In genomic region chr17:82408938-82409318, GRCh38 we compare ENCODE assay signal across 35 cellular contexts. TPM values are rescaled to one million over a fixed set of nuclear protein-coding genes. Genes with fewer than 3 reads are reported as not detected.
"Had no signal": no experiment of that assay in that cellular context is flagged by ENCODE, and none has a peak within 500 bp of the region (broad histone marks: within the 10 kb centered on the region; RNA-seq: fewer than 3 reads in every experiment).

No MANE protein-coding gene starts in this region.

- H3K36me3 ChIP-seq: cardiac muscle cell, MG63 had no signal

- H3K27ac ChIP-seq: ascending aorta, cardiac muscle cell, Peyer's patch, SK-N-MC had no signal

- ATAC-seq: activated CD4-positive, alpha-beta T cell treated with anti-CD3 and anti-CD28 coated beads for 36 hours; activated CD4-positive, CD25-positive, alpha-beta regulatory T cell treated with anti-CD3 and anti-CD28 coated beads, Interleukin-2, amount 50 U/mL, for 24 hours; activated CD8-positive, alpha-beta T cell treated with anti-CD3 and anti-CD28 coated beads, Interleukin-2, amount 10 ng/mL, durations not matched to agents 7 days and 5 days; PC-3; Right ventricle myocardium inferior had no signal

- H3K4me1 Mint-ChIP-seq: activated naive CD4-positive, alpha-beta T cell treated with anti-CD3 and anti-CD28 coated beads, Interleukin-2, amount 50 U/mL, for 24 hours had no signal

- H3K27me3 Mint-ChIP-seq: activated CD4-positive, alpha-beta T cell treated with anti-CD3 and anti-CD28 coated beads for 36 hours; activated CD4-positive, alpha-beta T cell treated with anti-CD3 and anti-CD28 coated beads, Interleukin-2, amount 10 ng/mL, durations not matched to agents 7 days and 5 days; activated naive CD4-positive, alpha-beta T cell treated with anti-CD3 and anti-CD28 coated beads, Interleukin-2, amount 50 U/mL, for 24 hours; activated naive CD8-positive, alpha-beta T cell treated with anti-CD3 and anti-CD28 coated beads, Interleukin-2, amount 10 ng/mL, durations not matched to agents 7 days and 5 days; activated T-cell treated with anti-CD3 and anti-CD28 coated beads, Interleukin-2, amount 50 U/mL, for 24 hours had no signal

- H3K27me3 ChIP-seq: ascending aorta, cardiac muscle cell, MG63, Peyer's patch had no signal

- H3K4me3 ChIP-seq: ascending aorta, cardiac muscle cell, MG63, Peyer's patch, SK-N-MC had no signal

- H3K4me1 ChIP-seq: ascending aorta, Peyer's patch had no signal

- H3K4me3 Mint-ChIP-seq: activated CD4-positive, alpha-beta T cell treated with anti-CD3 and anti-CD28 coated beads for 36 hours; activated CD4-positive, alpha-beta T cell treated with anti-CD3 and anti-CD28 coated beads, Interleukin-2, amount 10 ng/mL, durations not matched to agents 7 days and 5 days; activated CD8-positive, alpha-beta T cell treated with anti-CD3 and anti-CD28 coated beads, Interleukin-2, amount 10 ng/mL, durations not matched to agents 7 days and 5 days; activated naive CD4-positive, alpha-beta T cell treated with anti-CD3 and anti-CD28 coated beads, Interleukin-2, amount 50 U/mL, for 24 hours; activated naive CD8-positive, alpha-beta T cell treated with anti-CD3 and anti-CD28 coated beads, Interleukin-2, amount 10 ng/mL, durations not matched to agents 7 days and 5 days; activated T-cell treated with anti-CD3 and anti-CD28 coated beads, Interleukin-2, amount 50 U/mL, for 24 hours; T-helper 2 cell treated with Interferon-gamma antibody and Interleukin-4, amounts not matched to agents 5 μg/mL and 100 μg/mL, for 36 hours had no signal

- FAIRE-seq: TTC549 had no signal

- H3K9me3 ChIP-seq: ascending aorta, MG63, Peyer's patch had no signal

- DNase-seq: activated CD4-positive, alpha-beta T cell treated with anti-CD3 and anti-CD28 coated beads for 36 hours; activated CD4-positive, alpha-beta T cell treated with anti-CD3 and anti-CD28 coated beads, Interleukin-2, amount 10 ng/mL, durations not matched to agents 7 days and 5 days; activated CD4-positive, alpha-beta T cell treated with anti-CD3 and anti-CD28 coated beads, Interleukin-2, amount 50 U/mL, for 48 hours; activated CD8-positive, alpha-beta T cell treated with anti-CD3 and anti-CD28 coated beads, Interleukin-2, amount 10 ng/mL, durations not matched to agents 7 days and 5 days; activated gamma-delta T cell; activated naive CD4-positive, alpha-beta T cell treated with Interleukin-2 at 50 U/mL for 16 hours; activated naive CD8-positive, alpha-beta T cell treated with anti-CD3 and anti-CD28 coated beads, Interleukin-2, amount 10 ng/mL, durations not matched to agents 7 days and 5 days; activated T-cell treated with anti-CD3 and anti-CD28 coated beads, Interleukin-2, amount 50 U/mL, for 24 hours; amygdala; Kasumi-1; KG1; MG63; MV-4-11; NCI-H1092; NCI-H1436 treated with DMSO at 0.1 percent for 48 hours; NCI-H1694 treated with DMSO at 0.1 percent for 48 hours; NCI-H2029; NCI-H345; NCI-H526; NCI-H748 treated with DMSO at 0.1 percent for 48 hours; NK-92 treated with Interleukin-12 subunit alpha and Interleukin-12 subunit beta, amount 100 ng/mL, for 24 hours; PC-3; Peyer's patch; RPMI8226; SIG-M5 had no signal

- H3K27ac Mint-ChIP-seq: activated CD4-positive, alpha-beta T cell treated with anti-CD3 and anti-CD28 coated beads for 36 hours; activated CD4-positive, alpha-beta T cell treated with anti-CD3 and anti-CD28 coated beads, Interleukin-2, amount 10 ng/mL, durations not matched to agents 7 days and 5 days; activated CD8-positive, alpha-beta T cell treated with anti-CD3 and anti-CD28 coated beads, Interleukin-2, amount 10 ng/mL, durations not matched to agents 7 days and 5 days; activated naive CD4-positive, alpha-beta T cell treated with anti-CD3 and anti-CD28 coated beads, Interleukin-2, amount 50 U/mL, for 24 hours; activated T-cell treated with anti-CD3 and anti-CD28 coated beads, Interleukin-2, amount 50 U/mL, for 24 hours; activated T-helper 2 cell treated with anti-CD3 and anti-CD28 coated beads, Interferon-gamma antibody, Interleukin-2, Interleukin-4, amounts not matched to agents 10 μg/mL and 5 μg/mL and 100 μg/mL, durations not matched to agents 14 hours and 24 hours and 36 hours; T-helper 2 cell treated with Interferon-gamma antibody and Interleukin-4, amounts not matched to agents 5 μg/mL and 100 μg/mL, for 36 hours had no signal

RNA-seq across cellular contexts. Expression of gene UTS2R, which starts 37.4 kb away (rescaled TPM):
- total RNA-seq: activated CD4-positive, alpha-beta T cell treated with anti-CD3 and anti-CD28 coated beads for 36 hours; activated CD4-positive, alpha-beta T cell treated with anti-CD3 and anti-CD28 coated beads, Interleukin-2, amount 10 ng/mL, durations not matched to agents 7 days and 5 days; activated CD8-positive, alpha-beta T cell treated with anti-CD3 and anti-CD28 coated beads, Interleukin-2, amount 10 ng/mL, durations not matched to agents 7 days and 5 days; activated naive CD8-positive, alpha-beta T cell treated with anti-CD3 and anti-CD28 coated beads, Interleukin-2, amount 10 ng/mL, durations not matched to agents 7 days and 5 days; activated T-helper 2 cell treated with anti-CD3 and anti-CD28 coated beads, Interferon-gamma antibody, Interleukin-2, Interleukin-4, amounts not matched to agents 10 μg/mL and 5 μg/mL and 100 μg/mL, durations not matched to agents 14 hours and 24 hours and 36 hours; ascending aorta; NCI-H460; PC-3; Peyer's patch had no signal
